ENCODE assay signal across 8 cellular contexts in genomic region chr20:34516038-34516873, GRCh38. TPM values are rescaled to one million over a fixed set of nuclear protein-coding genes. Genes with fewer than 3 reads are reported as not detected.
A peak's percentile ranks its signal among the peaks of the same experiment; 100 is the strongest.
DNase-seq lines count a peak whose midpoint lies in the region; ATAC-seq and TF ChIP-seq lines count a peak whose summit lies in the region.

TSS of gene DYNLRB1 (plus strand) at chr20:34516422. CDS start at chr20:34516459, 37 bp downstream.

- peak; percentile 87 for DNase-seq in DMS53 treated with DMSO at 0.1 percent for 48 hours (lab: John Stamatoyannopoulos, UW; ENCODE audit: unreplicated experiment)
- peak; percentile 94 to 98 (median 96) for DNase-seq in Peyer's patch
- DNase-seq in activated T-cell treated with anti-CD3 and anti-CD28 coated beads, Interleukin-2, amount 50 U/mL, for 48 hours: peak; percentile 96 to 97
- peak; percentile 87 to 93 for DNase-seq in stimulated activated CD8-positive, alpha-beta memory T cell treated with anti-CD3 and anti-CD28 coated beads, Interleukin-7, amount 100 ng/mL, for 1 hour (ENCODE audit: low read depth in 2 of 2)

- H3K4me3 ChIP-seq in Peyer's patch: peak within 1 kb of the TSS; percentile 59 to 81 (median 74)
- H3K4me3 ChIP-seq in muscle layer of colon (ENCODE audit: low read depth in 1 of 2, low read length in 2 of 2): peak within 1 kb of the TSS; percentile 79

- H3K4me1 ChIP-seq in Peyer's patch: peaks cover 0 to 24% (median 2%) of the 10 kb centered on the region in 4 donors
- H3K4me1 ChIP-seq in muscle layer of colon (ENCODE audit: insufficient read depth, low read length): peaks cover 18% of the 10 kb centered on the region

- peak; percentile 57 for ATAC-seq in GM21737 (IDR thresholded peaks at IDR 0.05; ENCODE audit: unreplicated experiment)
- peak; percentile 89 for ATAC-seq in esophagus mucosa

- H3K27ac ChIP-seq in KOPT-K1 (ENCODE audit: low read depth, low read length, poor library complexity, severe bottlenecking): peak within 1 kb of the TSS; percentile 70
- peak within 1 kb of the TSS; percentile 85 to 93 (median 90) for H3K27ac ChIP-seq in Peyer's patch
- H3K27ac ChIP-seq in muscle layer of colon (ENCODE audit: low read depth, low read length): peak within 1 kb of the TSS; percentile 94

- H3K36me3 ChIP-seq in KOPT-K1 (ENCODE audit: insufficient read depth, low read length) (peaks cover 23% of the 10 kb centered on the region), Peyer's patch (peaks cover 0 to 17% (median 0%) of the 10 kb centered on the region in 3 donors), muscle layer of colon (ENCODE audit: insufficient read depth, low read length) (no peaks in the 10 kb centered on the region)

- H3K9me3 ChIP-seq in KOPT-K1 (ENCODE audit: insufficient read depth, low read length, poor library complexity, severe bottlenecking) (no peaks in the 10 kb centered on the region), Peyer's patch (no peaks in the 10 kb centered on the region), muscle layer of colon (ENCODE audit: low read length) (no peaks in the 10 kb centered on the region)

- peak; percentile 76 to 82 for TF ChIP-seq POLR2A in Peyer's patch (IDR thresholded peaks at IDR 0.05)

- H3K9ac ChIP-seq in muscle layer of colon (ENCODE audit: low read length): peak within 1 kb of the TSS; percentile 95

- H3K27me3 ChIP-seq in Peyer's patch (no peaks in the 10 kb centered on the region), muscle layer of colon (ENCODE audit: control insufficient read depth in 1 of 2, insufficient read depth in 2 of 2, low read length in 2 of 2) (no peaks in the 10 kb centered on the region)

- TF ChIP-seq CTCF in Peyer's patch (IDR thresholded peaks at IDR 0.05): no peak

RNA-seq across cellular contexts. Expression of gene DYNLRB1, which starts in this region (rescaled TPM):
- 100 to 1,000 TPM in 3 of 4 donors, 10 to 100 TPM in 1; 77.6 to 181 (median 135) TPM for total RNA-seq in Peyer's patch
- 80.7 TPM for total RNA-seq in esophagus mucosa

Comparison
In these comparisons a context has a peak if more than half of its experiments do, and no peak if none do; other contexts are left out.
1. Peak in every context shown above with its lines: DNase-seq, ATAC-seq, H3K4me3 ChIP-seq and H3K27ac ChIP-seq.